9 cellular contexts compared by ENCODE assay signal in the genomic region with DNA sequence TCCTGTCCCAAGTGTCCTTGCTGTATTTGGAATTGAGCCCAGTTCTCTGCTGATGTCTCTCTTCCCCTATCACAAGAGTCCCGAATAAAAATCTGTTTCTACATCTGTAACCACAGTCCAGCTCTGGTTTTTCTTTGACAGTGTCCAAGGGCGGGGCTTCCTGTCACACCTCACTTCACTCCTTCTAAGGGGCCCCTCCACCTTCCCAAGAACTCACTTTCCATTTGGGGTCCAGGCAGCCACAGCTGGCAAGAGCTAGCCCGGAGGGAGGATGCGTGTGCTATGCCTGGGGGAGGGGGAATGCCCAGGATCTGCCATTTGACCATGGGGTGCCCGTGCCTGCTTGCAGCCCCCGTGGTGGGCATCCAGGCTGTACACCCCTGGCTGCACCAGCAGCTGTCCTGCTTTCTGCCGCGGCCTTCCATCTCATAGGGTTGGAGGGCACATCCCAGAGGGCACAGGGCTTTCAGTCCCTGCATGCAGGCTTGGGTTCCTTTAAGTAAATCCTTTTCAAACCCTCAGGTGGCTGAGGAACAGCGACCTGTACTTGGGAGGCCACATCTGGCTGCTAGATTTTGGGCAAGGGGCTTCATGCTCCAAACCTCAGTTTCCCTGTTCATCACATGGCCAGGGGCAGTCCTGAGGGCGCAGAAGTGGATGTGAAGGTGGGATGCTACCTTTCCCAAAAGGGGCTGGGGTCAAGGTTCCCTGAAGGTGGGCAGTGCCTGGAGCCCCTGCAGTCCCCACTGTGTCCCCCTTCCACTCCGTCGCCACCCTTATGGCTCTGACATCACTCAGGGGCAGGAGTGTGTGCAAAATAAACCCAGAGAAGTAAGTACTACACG. TPM values are rescaled to one million over a fixed set of nuclear protein-coding genes. Genes with fewer than 3 reads are reported as not detected.
DNase-seq lines count a peak whose midpoint lies in the region; ATAC-seq and TF ChIP-seq lines count a peak whose summit lies in the region.
"Had no signal": no experiment of that assay in that cellular context is flagged by ENCODE, and none has a peak within 500 bp of the region (broad histone marks: within the 10 kb centered on the region; RNA-seq: fewer than 3 reads in every experiment).

No MANE protein-coding gene starts in this region.

- no peaks in the 10 kb centered on the region for H3K27me3 ChIP-seq in testis

- TF ChIP-seq POLR2A in testis (IDR thresholded peaks at IDR 0.05): no peak

- no peak for TF ChIP-seq CTCF in activated CD8-positive, alpha-beta T cell treated with anti-CD3 and anti-CD28 coated beads for 36 hours (IDR thresholded peaks at IDR 0.05)
- TF ChIP-seq CTCF in testis (IDR thresholded peaks at IDR 0.05): no peak

- H3K9me3 ChIP-seq in testis: no peaks in the 10 kb centered on the region

- no peaks in the 10 kb centered on the region for H3K36me3 ChIP-seq in testis (ENCODE audit: low read depth, missing control alignments)

- intact Hi-C loops in activated CD4-positive, alpha-beta T cell treated with anti-CD3 and anti-CD28 coated beads for 36 hours (cut with DNase I, micrococcal nuclease): loop anchor here (2.0 to 10.0 kb wide), 5 partner anchors 65 to 799 kb away; partner anchors contain the start of genes BICD2 (in 1 of the 2) and IARS1 (in 1 of the 2)
- intact Hi-C loops in activated CD8-positive, alpha-beta T cell treated with anti-CD3 and anti-CD28 coated beads for 36 hours (cut with micrococcal nuclease): loop anchor here (10.0 kb wide), 1 partner anchor 129 kb away; no protein-coding TSS in a partner anchor
- intact Hi-C loops in left colon (cut with DNase I, micrococcal nuclease): no loop called here
- intact Hi-C loops in testis (cut with DNase I; ENCODE audit: low total_unique reads): no loop called here

- H3K27me3 Mint-ChIP-seq in activated CD4-positive, alpha-beta T cell treated with anti-CD3 and anti-CD28 coated beads for 36 hours: no peaks in the 10 kb centered on the region
- H3K27me3 Mint-ChIP-seq in activated CD8-positive, alpha-beta T cell treated with anti-CD3 and anti-CD28 coated beads for 36 hours: no peaks in the 10 kb centered on the region

- CTCF ChIA-PET in activated CD4-positive, alpha-beta T cell treated with anti-CD3 and anti-CD28 coated beads for 36 hours (lab: Charles Lee): interaction anchor here (0.8 to 0.9 kb wide), 2 partner anchors 33 to 34 kb away, joined by 3 read pairs; no protein-coding TSS in a partner anchor
- CTCF ChIA-PET in activated CD8-positive, alpha-beta T cell treated with anti-CD3 and anti-CD28 coated beads for 36 hours (lab: Charles Lee): interaction anchor here (1.4 kb wide), 1 partner anchor 90 kb away, joined by 5 read pairs; no protein-coding TSS in a partner anchor

- DNase-seq in activated CD4-positive, alpha-beta T cell treated with anti-CD3 and anti-CD28 coated beads for 36 hours: peak; percentile 45
- no peak for DNase-seq in activated CD4-positive, alpha-beta T cell treated with anti-CD3 and anti-CD28 coated beads, Interleukin-2, amount 50 U/mL, for 4 hours
- DNase-seq in activated CD8-positive, alpha-beta T cell treated with anti-CD3 and anti-CD28 coated beads for 36 hours: peak; percentile 53
- peak; percentile 33 to 44 for DNase-seq in left colon
- no peak for DNase-seq in testis
- DNase-seq in NCI-H187 (lab: John Stamatoyannopoulos, UW): no peak

- POLR2A ChIA-PET in activated CD4-positive, alpha-beta T cell treated with anti-CD3 and anti-CD28 coated beads for 36 hours (lab: Charles Lee): interaction anchor here (0.5 kb wide), 1 partner anchor 33 kb away, joined by 9 read pairs; no protein-coding TSS in a partner anchor
- POLR2A ChIA-PET in activated CD8-positive, alpha-beta T cell treated with anti-CD3 and anti-CD28 coated beads for 36 hours (lab: Charles Lee): interaction anchor here (1.0 to 3.0 kb wide), 4 partner anchors 18 to 127 kb away, joined by 3 to 12 read pairs (median 4); no protein-coding TSS in a partner anchor

- H3K4me3 ChIP-seq in testis: no peak overlapping the region
- H3K4me3 ChIP-seq: smooth muscle cell had no signal

- H3K9me3 Mint-ChIP-seq in activated CD4-positive, alpha-beta T cell treated with anti-CD3 and anti-CD28 coated beads for 36 hours (ENCODE audit: low read depth): peaks cover 11% of the 10 kb centered on the region
- H3K9me3 Mint-ChIP-seq in activated CD8-positive, alpha-beta T cell treated with anti-CD3 and anti-CD28 coated beads for 36 hours: peaks cover 19% of the 10 kb centered on the region

- peak overlapping the region; percentile 98 for H3K27ac Mint-ChIP-seq in activated CD4-positive, alpha-beta T cell treated with anti-CD3 and anti-CD28 coated beads for 36 hours
- peak overlapping the region; percentile 97 for H3K27ac Mint-ChIP-seq in activated CD8-positive, alpha-beta T cell treated with anti-CD3 and anti-CD28 coated beads for 36 hours

- ATAC-seq in activated CD4-positive, alpha-beta T cell treated with anti-CD3 and anti-CD28 coated beads for 36 hours: no peak
- ATAC-seq in activated CD8-positive, alpha-beta T cell treated with anti-CD3 and anti-CD28 coated beads for 36 hours: no peak
- ATAC-seq in left colon (no peak), HG02885 (IDR thresholded peaks at IDR 0.05; ENCODE audit: poor library complexity, unreplicated experiment) (no peak), HG03439 (IDR thresholded peaks at IDR 0.05; ENCODE audit: unreplicated experiment) (no peak)

- H3K36me3 Mint-ChIP-seq in activated CD4-positive, alpha-beta T cell treated with anti-CD3 and anti-CD28 coated beads for 36 hours (ENCODE audit: low read depth): peaks cover 29% of the 10 kb centered on the region
- peaks cover 27% of the 10 kb centered on the region for H3K36me3 Mint-ChIP-seq in activated CD8-positive, alpha-beta T cell treated with anti-CD3 and anti-CD28 coated beads for 36 hours (ENCODE audit: low read depth)

- peaks cover 80% of the 10 kb centered on the region for H3K4me1 Mint-ChIP-seq in activated CD4-positive, alpha-beta T cell treated with anti-CD3 and anti-CD28 coated beads for 36 hours
- H3K4me1 Mint-ChIP-seq in activated CD8-positive, alpha-beta T cell treated with anti-CD3 and anti-CD28 coated beads for 36 hours (ENCODE audit: low read depth): peaks cover 73% of the 10 kb centered on the region

- 49 to 50% methylated on average over 11 to 13 of the region's 13 CpGs for WGBS in testis, 2 donors

- H3K27ac ChIP-seq in testis: peak overlapping the region; percentile 4 to 99

- H3K4me1 ChIP-seq in testis: peaks cover 44% of the 10 kb centered on the region

- H3K4me3 Mint-ChIP-seq in activated CD4-positive, alpha-beta T cell treated with anti-CD3 and anti-CD28 coated beads for 36 hours: peak overlapping the region; percentile 79
- H3K4me3 Mint-ChIP-seq in activated CD8-positive, alpha-beta T cell treated with anti-CD3 and anti-CD28 coated beads for 36 hours: peak overlapping the region; percentile 45

RNA-seq across cellular contexts. Expression of gene CARD19, which starts 2.3 kb away (rescaled TPM):
- 10 to 100 TPM; 39.6 to 44.4 TPM for total RNA-seq in activated CD4-positive, alpha-beta T cell treated with anti-CD3 and anti-CD28 coated beads for 36 hours
- total RNA-seq in activated CD8-positive, alpha-beta T cell treated with anti-CD3 and anti-CD28 coated beads for 36 hours: 10 to 100 TPM; 42.9 to 43.4 TPM
- total RNA-seq in left colon (10 to 100 TPM; 41.5 to 62.2 TPM), testis (100 to 1,000 TPM; 138 to 147 TPM)
- 99.4 TPM for polyA plus RNA-seq in testis (ENCODE audit: insufficient read depth, low read depth, low replicate concordance)

RNA-seq across cellular contexts. Expression of gene SUSD3, which starts 35.2 kb away (rescaled TPM):
- 10 to 100 TPM; 51.4 to 57.9 TPM for total RNA-seq in activated CD4-positive, alpha-beta T cell treated with anti-CD3 and anti-CD28 coated beads for 36 hours
- total RNA-seq in activated CD8-positive, alpha-beta T cell treated with anti-CD3 and anti-CD28 coated beads for 36 hours: 10 to 100 TPM; 34.6 to 36.7 TPM
- 1 to 10 TPM in 1 of 2 donors, under 1 TPM in 1; 0.95 to 2.0 TPM for total RNA-seq in left colon
- total RNA-seq in testis: 100 to 1,000 TPM; 282 to 537 TPM
- polyA plus RNA-seq in testis (ENCODE audit: insufficient read depth, low read depth, low replicate concordance): 172 TPM
- total RNA-seq: smooth muscle cell had no signal

RNA-seq across cellular contexts. Expression of gene NINJ1, which starts 40.4 kb away (rescaled TPM):
- 100 to 1,000 TPM in 1 of 2 experiments, 10 to 100 TPM in 1; 77.4 to 108 TPM for total RNA-seq in activated CD4-positive, alpha-beta T cell treated with anti-CD3 and anti-CD28 coated beads for 36 hours
- 100 to 1,000 TPM; 118 to 120 TPM for total RNA-seq in activated CD8-positive, alpha-beta T cell treated with anti-CD3 and anti-CD28 coated beads for 36 hours
- total RNA-seq in left colon (10 to 100 TPM; 17.7 to 30.8 TPM), testis (100 to 1,000 TPM; 148 to 152 TPM)
- polyA plus RNA-seq in testis (ENCODE audit: insufficient read depth, low read depth, low replicate concordance): 99.3 TPM

Comparison
In these comparisons a context has a peak if more than half of its experiments do, and no peak if none do; other contexts are left out.
1. DNase-seq: peak in activated CD4-positive, alpha-beta T cell treated with anti-CD3 and anti-CD28 coated beads for 36 hours (single experiment), activated CD8-positive, alpha-beta T cell treated with anti-CD3 and anti-CD28 coated beads for 36 hours (single experiment) and left colon (2 of 2); none in activated CD4-positive, alpha-beta T cell treated with anti-CD3 and anti-CD28 coated beads, Interleukin-2, amount 50 U/mL, for 4 hours (0 of 2), testis (single experiment) and NCI-H187 (0 of 2).
2. RNA of gene SUSD3, which starts 35.2 kb away (total RNA-seq): 282 to 537 TPM in testis, 51.4 to 57.9 TPM in activated CD4-positive, alpha-beta T cell treated with anti-CD3 and anti-CD28 coated beads for 36 hours and 34.6 to 36.7 TPM in activated CD8-positive, alpha-beta T cell treated with anti-CD3 and anti-CD28 coated beads for 36 hours; 0.95 to 2.0 TPM in left colon; every median in the first group is over 10 times any median in the second.
3. intact Hi-C loops: an anchor here in activated CD4-positive, alpha-beta T cell treated with anti-CD3 and anti-CD28 coated beads for 36 hours (2.0 to 10.0 kb wide) and activated CD8-positive, alpha-beta T cell treated with anti-CD3 and anti-CD28 coated beads for 36 hours (10.0 kb wide); none called in left colon and testis.